8 cellular contexts compared by ENCODE assay signal in genomic region chr1:227318852-227319607, GRCh38. TPM values are rescaled to one million over a fixed set of nuclear protein-coding genes. Genes with fewer than 3 reads are reported as not detected.
A peak's percentile ranks its signal among the peaks of the same experiment; 100 is the strongest.
DNase-seq lines count a peak whose midpoint lies in the region; ATAC-seq and TF ChIP-seq lines count a peak whose summit lies in the region.

No MANE protein-coding gene starts in this region.

- CTCF ChIA-PET in activated CD4-positive, alpha-beta T cell treated with anti-CD3 and anti-CD28 coated beads for 36 hours (lab: Charles Lee), result interaction anchor here (0.6 to 0.7 kb wide), 2 partner anchors 616 to 921 kb away, joined by 3 read pairs; no protein-coding TSS in a partner anchor

- peaks cover 2% of the 10 kb centered on the region for H3K4me1 Mint-ChIP-seq in activated CD4-positive, alpha-beta T cell treated with anti-CD3 and anti-CD28 coated beads for 36 hours

- H3K4me1 ChIP-seq in sigmoid colon, result peaks cover 0 to 17% (median 8%) of the 10 kb centered on the region in 4 donors

- H3K36me3 ChIP-seq in sigmoid colon, result no peaks in the 10 kb centered on the region

- ATAC-seq in activated CD4-positive, alpha-beta T cell treated with anti-CD3 and anti-CD28 coated beads for 36 hours, result no peak

- POLR2A ChIA-PET in activated CD4-positive, alpha-beta T cell treated with anti-CD3 and anti-CD28 coated beads for 36 hours (lab: Charles Lee), result no interaction called here

- H3K9me3 ChIP-seq in sigmoid colon, result no peaks in the 10 kb centered on the region

- in situ Hi-C loops in GM13976 (cut with MboI; ENCODE audit: low sequenced_read_pairs, unreplicated experiment), result no loop called here

- H3K36me3 Mint-ChIP-seq in activated CD4-positive, alpha-beta T cell treated with anti-CD3 and anti-CD28 coated beads for 36 hours (ENCODE audit: low read depth), result peaks cover 2% of the 10 kb centered on the region

- H3K4me3 Mint-ChIP-seq in activated CD4-positive, alpha-beta T cell treated with anti-CD3 and anti-CD28 coated beads for 36 hours, result peak overlapping the region; percentile 63

- peaks cover 40% of the 10 kb centered on the region for H3K27me3 Mint-ChIP-seq in activated CD4-positive, alpha-beta T cell treated with anti-CD3 and anti-CD28 coated beads for 36 hours

- DNase-seq in activated CD4-positive, alpha-beta T cell treated with anti-CD3 and anti-CD28 coated beads for 36 hours, result no peak
- no peak for DNase-seq in activated CD4-positive, alpha-beta T cell treated with anti-CD3 and anti-CD28 coated beads for 48 hours
- DNase-seq in NCI-H748 (lab: John Stamatoyannopoulos, UW; ENCODE audit: unreplicated experiment) (peak; percentile 80), cerebellar cortex (ENCODE audit: low spot score) (peak; percentile 83), iris pigment epithelial cell (ENCODE audit: low read depth) (peak; percentile 41), sigmoid colon (peak; percentile 76), GM13976 (ENCODE audit: low spot score) (no peak)
- DNase-seq in stimulated activated CD4-positive, alpha-beta T cell treated with anti-CD3 and anti-CD28 coated beads, Interleukin-2, amount 100 ng/mL, for 48 hours, result no peak

- no peaks in the 10 kb centered on the region for H3K27me3 ChIP-seq in sigmoid colon

- H3K27ac Mint-ChIP-seq in activated CD4-positive, alpha-beta T cell treated with anti-CD3 and anti-CD28 coated beads for 36 hours, result no peak overlapping the region

- no peak for TF ChIP-seq POLR2A in sigmoid colon (IDR thresholded peaks at IDR 0.05)

- 13 to 16% methylated on average over 31 of the region's 31 CpGs for WGBS in sigmoid colon, 2 donors

- no peaks in the 10 kb centered on the region for H3K9me3 Mint-ChIP-seq in activated CD4-positive, alpha-beta T cell treated with anti-CD3 and anti-CD28 coated beads for 36 hours (ENCODE audit: low read depth)

- TF ChIP-seq EP300 in sigmoid colon (IDR thresholded peaks at IDR 0.05), result no peak

- H3K4me3 ChIP-seq in sigmoid colon, result peak overlapping the region; percentile 65 to 96 (median 85)

- no peak for TF ChIP-seq CTCF in sigmoid colon (IDR thresholded peaks at IDR 0.05)
- no peak for TF ChIP-seq CTCF in GM13976 (IDR thresholded peaks at IDR 0.05; ENCODE audit: borderline replicate concordance, control extremely low read depth, extremely low read depth, insufficient read depth, missing control alignments)

- intact Hi-C loops in activated CD4-positive, alpha-beta T cell treated with anti-CD3 and anti-CD28 coated beads for 36 hours (cut with DNase I, micrococcal nuclease), result loop anchor here in 1 of 2 experiments (2.0 to 5.0 kb wide), 2 partner anchors 378 to 772 kb away; partner anchors contain the start of genes COQ8A and STUM
- intact Hi-C loops in sigmoid colon (cut with DNase I), result loop anchor here (2.0 to 10.0 kb wide), 5 partner anchors 110 to 628 kb away; partner anchors contain the start of gene WNT9A

- peak overlapping the region; percentile 86 to 97 (median 96) for H3K27ac ChIP-seq in sigmoid colon

RNA-seq across cellular contexts. Expression of gene CDC42BPA, which starts 0.7 kb away (rescaled TPM):
- total RNA-seq in activated CD4-positive, alpha-beta T cell treated with anti-CD3 and anti-CD28 coated beads for 36 hours, result 1 to 10 TPM; 6.0 to 7.8 TPM
- total RNA-seq in sigmoid colon, result 10 to 100 TPM; 60.8 to 93.6 (median 66.3) TPM
- 10 to 100 TPM in 1 of 3 donors, 1 to 10 TPM in 2; 8.4 to 10.7 (median 9.9) TPM for polyA plus RNA-seq in sigmoid colon

Comparison
In these comparisons a context has a peak if more than half of its experiments do, and no peak if none do; other contexts are left out.
1. DNase-seq: peak in NCI-H748 (single experiment), cerebellar cortex (single experiment), iris pigment epithelial cell (single experiment) and sigmoid colon (single experiment); none in activated CD4-positive, alpha-beta T cell treated with anti-CD3 and anti-CD28 coated beads for 36 hours (single experiment), activated CD4-positive, alpha-beta T cell treated with anti-CD3 and anti-CD28 coated beads for 48 hours (single experiment), GM13976 (single experiment) and stimulated activated CD4-positive, alpha-beta T cell treated with anti-CD3 and anti-CD28 coated beads, Interleukin-2, amount 100 ng/mL, for 48 hours (0 of 2).
2. RNA of gene CDC42BPA, which starts 0.7 kb away (total RNA-seq): 60.8 to 93.6 TPM in sigmoid colon; 6.0 to 7.8 TPM in activated CD4-positive, alpha-beta T cell treated with anti-CD3 and anti-CD28 coated beads for 36 hours; every median in the first group is over 4 times any median in the second.